12 cellular contexts compared by ENCODE assay signal in genomic region chr3:53804697-53805462, GRCh38. TPM values are rescaled to one million over a fixed set of nuclear protein-coding genes. Genes with fewer than 3 reads are reported as not detected.
DNase-seq lines count a peak whose midpoint lies in the region; ATAC-seq lines count a peak whose summit lies in the region.
"Had no signal": no experiment of that assay in that cellular context is flagged by ENCODE, and none has a peak within 500 bp of the region (broad histone marks: within the 10 kb centered on the region; RNA-seq: fewer than 3 reads in every experiment).

No MANE protein-coding gene starts in this region.

- CTCF ChIA-PET in activated CD4-positive, alpha-beta memory T cell treated with anti-CD3 and anti-CD28 coated beads for 36 hours (lab: Charles Lee) = no interaction called here
- CTCF ChIA-PET in activated CD4-positive, alpha-beta memory T cell treated with anti-CD3 and anti-CD28 coated beads, Interleukin-2, amount 10 ng/mL, durations not matched to agents 7 days and 5 days (lab: Charles Lee) = no interaction called here

- H3K27ac ChIP-seq in temporal lobe (ENCODE audit: low read depth, low read length) = peak overlapping the region; percentile 82
- H3K27ac ChIP-seq: 22Rv1, neutrophil had no signal

- H3K9me3 Mint-ChIP-seq in activated CD4-positive, alpha-beta memory T cell treated with anti-CD3 and anti-CD28 coated beads for 36 hours = no peaks in the 10 kb centered on the region
- no peaks in the 10 kb centered on the region for H3K9me3 Mint-ChIP-seq in activated CD4-positive, alpha-beta memory T cell treated with anti-CD3 and anti-CD28 coated beads, Interleukin-2, amount 10 ng/mL, durations not matched to agents 7 days and 5 days
- H3K9me3 Mint-ChIP-seq: activated naive CD8-positive, alpha-beta T cell treated with anti-CD3 and anti-CD28 coated beads, Interleukin-2, amount 10 ng/mL, durations not matched to agents 7 days and 5 days had no signal

- no peaks in the 10 kb centered on the region for H3K4me1 Mint-ChIP-seq in activated CD4-positive, alpha-beta memory T cell treated with anti-CD3 and anti-CD28 coated beads for 36 hours (ENCODE audit: low read depth)
- no peaks in the 10 kb centered on the region for H3K4me1 Mint-ChIP-seq in activated CD4-positive, alpha-beta memory T cell treated with anti-CD3 and anti-CD28 coated beads, Interleukin-2, amount 10 ng/mL, durations not matched to agents 7 days and 5 days
- H3K4me1 Mint-ChIP-seq: activated naive CD8-positive, alpha-beta T cell treated with anti-CD3 and anti-CD28 coated beads, Interleukin-2, amount 10 ng/mL, durations not matched to agents 7 days and 5 days had no signal

- POLR2A ChIA-PET in activated CD4-positive, alpha-beta memory T cell treated with anti-CD3 and anti-CD28 coated beads for 36 hours (lab: Charles Lee) = no interaction called here
- POLR2A ChIA-PET in activated CD4-positive, alpha-beta memory T cell treated with anti-CD3 and anti-CD28 coated beads, Interleukin-2, amount 10 ng/mL, durations not matched to agents 7 days and 5 days (lab: Charles Lee) = interaction anchor here (0.8 kb wide), 1 partner anchor 23 kb away, joined by 3 read pairs; no protein-coding TSS in a partner anchor

- H3K27me3 Mint-ChIP-seq in activated CD4-positive, alpha-beta memory T cell treated with anti-CD3 and anti-CD28 coated beads for 36 hours = peaks cover 11% of the 10 kb centered on the region
- peaks cover 13% of the 10 kb centered on the region for H3K27me3 Mint-ChIP-seq in activated CD4-positive, alpha-beta memory T cell treated with anti-CD3 and anti-CD28 coated beads, Interleukin-2, amount 10 ng/mL, durations not matched to agents 7 days and 5 days
- H3K27me3 Mint-ChIP-seq: activated naive CD8-positive, alpha-beta T cell treated with anti-CD3 and anti-CD28 coated beads, Interleukin-2, amount 10 ng/mL, durations not matched to agents 7 days and 5 days had no signal

- no peak overlapping the region for H3K27ac Mint-ChIP-seq in activated CD4-positive, alpha-beta memory T cell treated with anti-CD3 and anti-CD28 coated beads for 36 hours
- no peak overlapping the region for H3K27ac Mint-ChIP-seq in activated CD4-positive, alpha-beta memory T cell treated with anti-CD3 and anti-CD28 coated beads, Interleukin-2, amount 10 ng/mL, durations not matched to agents 7 days and 5 days
- H3K27ac Mint-ChIP-seq: activated naive CD8-positive, alpha-beta T cell treated with anti-CD3 and anti-CD28 coated beads, Interleukin-2, amount 10 ng/mL, durations not matched to agents 7 days and 5 days had no signal

- H3K4me3 Mint-ChIP-seq in activated CD4-positive, alpha-beta memory T cell treated with anti-CD3 and anti-CD28 coated beads for 36 hours = no peak overlapping the region
- H3K4me3 Mint-ChIP-seq in activated CD4-positive, alpha-beta memory T cell treated with anti-CD3 and anti-CD28 coated beads, Interleukin-2, amount 10 ng/mL, durations not matched to agents 7 days and 5 days = no peak overlapping the region
- H3K4me3 Mint-ChIP-seq: activated naive CD8-positive, alpha-beta T cell treated with anti-CD3 and anti-CD28 coated beads, Interleukin-2, amount 10 ng/mL, durations not matched to agents 7 days and 5 days had no signal

- H3K36me3 Mint-ChIP-seq in activated CD4-positive, alpha-beta memory T cell treated with anti-CD3 and anti-CD28 coated beads for 36 hours = no peaks in the 10 kb centered on the region
- H3K36me3 Mint-ChIP-seq in activated CD4-positive, alpha-beta memory T cell treated with anti-CD3 and anti-CD28 coated beads, Interleukin-2, amount 10 ng/mL, durations not matched to agents 7 days and 5 days (ENCODE audit: low read depth) = no peaks in the 10 kb centered on the region
- H3K36me3 Mint-ChIP-seq: activated naive CD8-positive, alpha-beta T cell treated with anti-CD3 and anti-CD28 coated beads, Interleukin-2, amount 10 ng/mL, durations not matched to agents 7 days and 5 days had no signal

- ATAC-seq in HG03460 (IDR thresholded peaks at IDR 0.05; ENCODE audit: unreplicated experiment) = peak; percentile 64
- no peak for ATAC-seq in HG03280 (IDR thresholded peaks at IDR 0.05; ENCODE audit: unreplicated experiment)

- intact Hi-C loops in activated CD4-positive, alpha-beta memory T cell treated with anti-CD3 and anti-CD28 coated beads for 36 hours (cut with micrococcal nuclease) = no loop called here

- peak; percentile 5 for DNase-seq in activated CD4-positive, alpha-beta memory T cell treated with anti-CD3 and anti-CD28 coated beads for 36 hours
- no peak for DNase-seq in activated CD4-positive, alpha-beta memory T cell treated with anti-CD3 and anti-CD28 coated beads, Interleukin-2, amount 10 ng/mL, durations not matched to agents 7 days and 5 days
- DNase-seq in dermis blood vessel endothelial cell (peak; percentile 3), middle frontal gyrus (ENCODE audit: extremely low spot score, low spot score) (no peak)
- DNase-seq in activated CD4-positive, alpha-beta T cell treated with anti-CD3 and anti-CD28 coated beads for 48 hours = no peak
- DNase-seq: activated naive CD8-positive, alpha-beta T cell treated with anti-CD3 and anti-CD28 coated beads, Interleukin-2, amount 10 ng/mL, durations not matched to agents 7 days and 5 days; NCI-H2081 treated with DMSO at 0.1 percent for 48 hours had no signal

RNA-seq across cellular contexts. Expression of gene CHDH, which starts 41.3 kb away (rescaled TPM):
- total RNA-seq in activated CD4-positive, alpha-beta memory T cell treated with anti-CD3 and anti-CD28 coated beads for 36 hours = under 1 TPM; 0.41 to 0.59 TPM
- 1 to 10 TPM; 9.0 to 9.1 TPM for total RNA-seq in activated CD4-positive, alpha-beta memory T cell treated with anti-CD3 and anti-CD28 coated beads, Interleukin-2, amount 10 ng/mL, durations not matched to agents 7 days and 5 days
- total RNA-seq in dermis blood vessel endothelial cell (0.23 and 1.0 TPM in 2 replicates), temporal lobe (1.2 TPM)

RNA-seq across cellular contexts. Expression of gene IL17RB, which starts 41.5 kb away (rescaled TPM):
- total RNA-seq in activated CD4-positive, alpha-beta memory T cell treated with anti-CD3 and anti-CD28 coated beads for 36 hours = 1 to 10 TPM in 1 of 2 experiments, under 1 TPM in 1; 0.92 to 1.1 TPM
- 10 to 100 TPM; 60.7 to 62.4 TPM for total RNA-seq in activated CD4-positive, alpha-beta memory T cell treated with anti-CD3 and anti-CD28 coated beads, Interleukin-2, amount 10 ng/mL, durations not matched to agents 7 days and 5 days
- total RNA-seq in dermis blood vessel endothelial cell (0.19 TPM in 1 of 2 replicates, not detected in the other), temporal lobe (2.2 TPM)

Comparison
In these comparisons a context has a peak if more than half of its experiments do, and no peak if none do; other contexts are left out.
1. DNase-seq: peak in activated CD4-positive, alpha-beta memory T cell treated with anti-CD3 and anti-CD28 coated beads for 36 hours (single experiment) and dermis blood vessel endothelial cell (single experiment); none in activated CD4-positive, alpha-beta memory T cell treated with anti-CD3 and anti-CD28 coated beads, Interleukin-2, amount 10 ng/mL, durations not matched to agents 7 days and 5 days (single experiment), activated CD4-positive, alpha-beta T cell treated with anti-CD3 and anti-CD28 coated beads for 48 hours (single experiment) and middle frontal gyrus (single experiment).
2. RNA of gene IL17RB, which starts 41.5 kb away (total RNA-seq): 60.7 to 62.4 TPM in activated CD4-positive, alpha-beta memory T cell treated with anti-CD3 and anti-CD28 coated beads, Interleukin-2, amount 10 ng/mL, durations not matched to agents 7 days and 5 days; 2.2 TPM in temporal lobe (single experiment), 0.92 to 1.1 TPM in activated CD4-positive, alpha-beta memory T cell treated with anti-CD3 and anti-CD28 coated beads for 36 hours and 0.19 TPM in dermis blood vessel endothelial cell; every median in the first group is over 10 times any median in the second.